37 cellular contexts compared by ENCODE assay signal in the genomic region with DNA sequence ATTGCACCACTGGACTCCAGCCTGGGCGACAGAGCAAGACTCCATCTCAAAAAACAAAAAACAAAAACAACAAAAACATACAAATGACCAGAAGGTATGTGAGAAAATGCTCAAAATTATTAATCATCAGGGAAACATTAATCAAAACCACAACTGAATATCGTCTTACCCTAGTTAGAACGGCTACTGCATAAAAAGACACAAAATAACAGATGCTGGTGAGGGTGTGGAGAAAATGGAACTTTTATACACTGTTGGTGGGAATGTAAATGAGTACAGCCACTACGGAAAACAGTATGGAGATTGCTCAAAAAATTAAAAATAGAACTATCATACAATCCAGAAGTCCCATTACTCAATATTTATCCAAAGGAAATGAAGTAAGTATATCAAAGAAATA. TPM values are rescaled to one million over a fixed set of nuclear protein-coding genes. Genes with fewer than 3 reads are reported as not detected.
"Had no signal": no experiment of that assay in that cellular context is flagged by ENCODE, and none has a peak within 500 bp of the region (broad histone marks: within the 10 kb centered on the region; RNA-seq: fewer than 3 reads in every experiment).

No MANE protein-coding gene starts in this region.

- H3K4me3 ChIP-seq: MG63 had no signal

- H3K27me3 ChIP-seq: MG63 had no signal

- DNase-seq: Karpas-422, Kasumi-1, KBM-7, KG1, MG63, MM.1S, MV-4-11, NCI-H1048, NCI-H1092, NCI-H1092 treated with DMSO at 0.1 percent for 48 hours, NCI-H1105, NCI-H1105 treated with DMSO at 0.1 percent for 48 hours, NCI-H1417, NCI-H1417 treated with DMSO at 0.1 percent for 48 hours, NCI-H1436, NCI-H1436 treated with DMSO at 0.1 percent for 48 hours, NCI-H146, NCI-H1694, NCI-H1694 treated with DMSO at 0.1 percent for 48 hours, NCI-H187, NCI-H187 treated with DMSO at 0.1 percent for 48 hours, NCI-H1930, NCI-H2029, NCI-H2029 treated with DMSO at 0.1 percent for 48 hours, NCI-H2081, NCI-H2081 treated with DMSO at 0.1 percent for 48 hours, NCI-H2107, NCI-H2171, NCI-H2171 treated with DMSO at 0.1 percent for 48 hours, NCI-H2227 treated with DMSO at 0.1 percent for 48 hours, NCI-H226, NCI-H345, NCI-H446, NCI-H446 treated with DMSO at 0.1 percent for 48 hours had no signal

- H3K9ac ChIP-seq: KMS-11 had no signal

- H3K4me2 ChIP-seq: KMS-11 had no signal

- H3K36me3 ChIP-seq: MG63 had no signal

- H3K27ac ChIP-seq: KMS-11 had no signal

- H3K9me3 ChIP-seq: MG63 had no signal

RNA-seq across cellular contexts. Expression of a gene that starts 27.4 kb away (rescaled TPM):
- total RNA-seq: M059J, MCF 10A had no signal
